Comparison of ENCODE assay signal across 13 cellular contexts in the genomic region with DNA sequence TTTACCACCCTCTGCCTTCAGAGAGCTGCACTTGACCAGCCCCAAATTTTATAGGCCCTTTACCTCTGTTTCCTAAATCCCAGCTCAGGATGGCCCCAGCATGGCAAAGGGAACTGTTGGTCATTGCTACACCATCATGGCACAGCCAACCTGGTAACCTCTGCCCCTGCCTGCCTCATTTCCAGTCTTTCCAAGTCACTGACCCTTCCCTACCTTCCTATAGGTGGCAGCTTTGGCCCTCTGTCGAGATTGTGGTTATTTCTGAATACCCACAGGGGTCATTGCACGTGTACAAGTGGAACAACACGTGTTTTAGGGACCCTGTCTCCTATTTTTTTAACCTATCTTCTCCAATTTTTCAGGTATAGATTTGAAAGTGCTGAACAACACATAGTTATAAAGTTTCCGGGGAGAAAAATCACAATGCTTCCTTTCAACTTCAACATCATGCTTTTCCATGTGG. TPM values are rescaled to one million over a fixed set of nuclear protein-coding genes. Genes with fewer than 3 reads are reported as not detected.
A peak's percentile ranks its signal among the peaks of the same experiment; 100 is the strongest.
DNase-seq lines count a peak whose midpoint lies in the region; ATAC-seq and TF ChIP-seq lines count a peak whose summit lies in the region.
"Had no signal": no experiment of that assay in that cellular context is flagged by ENCODE, and none has a peak within 500 bp of the region (broad histone marks: within the 10 kb centered on the region; RNA-seq: fewer than 3 reads in every experiment).

No MANE protein-coding gene starts in this region.

- peaks cover 36% of the 10 kb centered on the region for H3K27me3 Mint-ChIP-seq in activated T-helper 1 cell treated with anti-CD3 and anti-CD28 coated beads, Interleukin-12 subunit alpha, Interleukin-12 subunit beta, Interleukin-2, Interleukin-4 antibody, amounts not matched to agents 30 ng/mL and 10 ng/mL and 1 ng/mL, durations not matched to agents 14 hours and 24 hours and 36 hours (ENCODE audit: insufficient read depth)

- no peak overlapping the region for H3K27ac ChIP-seq in spleen

- DNase-seq in Caki2 (ENCODE audit: low read depth) = peak; percentile 31
- DNase-seq in HFF-Myc (ENCODE audit: extremely low read depth, low read depth) = no peak
- DNase-seq in activated T-helper 1 cell treated with anti-CD3 and anti-CD28 coated beads, Interleukin-12 subunit alpha, Interleukin-12 subunit beta, Interleukin-2, Interleukin-4 antibody, amounts not matched to agents 30 ng/mL and 10 ng/mL and 1 ng/mL, durations not matched to agents 14 hours and 24 hours and 36 hours (ENCODE audit: low spot score) = no peak
- DNase-seq in kidney glomerular epithelial cell (lab: John Stamatoyannopoulos, UW) = peak; percentile 9
- DNase-seq in epidermal melanocyte (ENCODE audit: insufficient read length, low spot score) = no peak
- no peak for DNase-seq in spleen
- DNase-seq: activated CD4-positive, alpha-beta T cell treated with anti-CD3 and anti-CD28 coated beads, Interleukin-2, amount 10 ng/mL, durations not matched to agents 7 days and 5 days; effector CD4-positive, alpha-beta T cell; naive thymus-derived CD4-positive, alpha-beta T cell; NCI-H187 had no signal

- H3K4me3 ChIP-seq in HFF-Myc (replicated peaks; ENCODE audit: low read depth, low read length) = peak overlapping the region; percentile 79
- H3K4me3 ChIP-seq in spleen = no peak overlapping the region

- no peak overlapping the region for H3K27ac Mint-ChIP-seq in activated T-helper 1 cell treated with anti-CD3 and anti-CD28 coated beads, Interleukin-12 subunit alpha, Interleukin-12 subunit beta, Interleukin-2, Interleukin-4 antibody, amounts not matched to agents 30 ng/mL and 10 ng/mL and 1 ng/mL, durations not matched to agents 14 hours and 24 hours and 36 hours
- H3K27ac Mint-ChIP-seq: activated CD4-positive, alpha-beta T cell treated with anti-CD3 and anti-CD28 coated beads, Interleukin-2, amount 10 ng/mL, durations not matched to agents 7 days and 5 days; activated naive CD4-positive, alpha-beta T cell treated with anti-CD3 and anti-CD28 coated beads, Interleukin-2, amount 50 U/mL, for 72 hours; naive thymus-derived CD4-positive, alpha-beta T cell had no signal

- H3K4me1 Mint-ChIP-seq in activated T-helper 1 cell treated with anti-CD3 and anti-CD28 coated beads, Interleukin-12 subunit alpha, Interleukin-12 subunit beta, Interleukin-2, Interleukin-4 antibody, amounts not matched to agents 30 ng/mL and 10 ng/mL and 1 ng/mL, durations not matched to agents 14 hours and 24 hours and 36 hours (ENCODE audit: low read depth) = peaks cover 3% of the 10 kb centered on the region

- ATAC-seq in esophagus mucosa (no peak), GM18505 (IDR thresholded peaks at IDR 0.05; ENCODE audit: unreplicated experiment) (no peak)
- ATAC-seq: activated naive CD4-positive, alpha-beta T cell treated with anti-CD3 and anti-CD28 coated beads, Interleukin-2, amount 50 U/mL, for 72 hours; naive thymus-derived CD4-positive, alpha-beta T cell had no signal

- intact Hi-C loops in activated T-helper 1 cell treated with anti-CD3 and anti-CD28 coated beads, Interleukin-12 subunit alpha, Interleukin-12 subunit beta, Interleukin-2, Interleukin-4 antibody, amounts not matched to agents 30 ng/mL and 10 ng/mL and 1 ng/mL, durations not matched to agents 14 hours and 24 hours and 36 hours (cut with micrococcal nuclease) = no loop called here
- intact Hi-C loops in spleen (cut with DNase I; ENCODE audit: low total_unique reads) = no loop called here

- H3K4me3 Mint-ChIP-seq in activated T-helper 1 cell treated with anti-CD3 and anti-CD28 coated beads, Interleukin-12 subunit alpha, Interleukin-12 subunit beta, Interleukin-2, Interleukin-4 antibody, amounts not matched to agents 30 ng/mL and 10 ng/mL and 1 ng/mL, durations not matched to agents 14 hours and 24 hours and 36 hours = peak overlapping the region; percentile 87

- peaks cover 2% of the 10 kb centered on the region for H3K36me3 Mint-ChIP-seq in activated T-helper 1 cell treated with anti-CD3 and anti-CD28 coated beads, Interleukin-12 subunit alpha, Interleukin-12 subunit beta, Interleukin-2, Interleukin-4 antibody, amounts not matched to agents 30 ng/mL and 10 ng/mL and 1 ng/mL, durations not matched to agents 14 hours and 24 hours and 36 hours (ENCODE audit: low read depth)
- H3K36me3 Mint-ChIP-seq: naive thymus-derived CD4-positive, alpha-beta T cell had no signal

- H3K9me3 ChIP-seq in spleen = no peaks in the 10 kb centered on the region

- no peak for TF ChIP-seq POLR2A in GM18505 (IDR thresholded peaks at IDR 0.05; ENCODE audit: borderline replicate concordance, extremely low read depth, insufficient read depth, insufficient read length)
- TF ChIP-seq POLR2A in spleen (IDR thresholded peaks at IDR 0.05) = no peak

- in situ Hi-C loops in Caki2 (cut with HindIII; ENCODE audit: low pct_unique_long_range_greater_than_20kb, low sequenced_read_pairs) = no loop called here

- peaks cover 0 to 29% (median 25%) of the 10 kb centered on the region in 6 donors for H3K4me1 ChIP-seq in spleen

- peaks cover 0 to 46% (median 20%) of the 10 kb centered on the region in 7 donors for H3K27me3 ChIP-seq in spleen (replicated peaks in 1 of 7)

- TF ChIP-seq CTCF in HFF-Myc (IDR thresholded peaks at IDR 0.05; ENCODE audit: low read depth, low read length, missing control alignments) = no peak
- TF ChIP-seq CTCF in spleen (IDR thresholded peaks at IDR 0.05 in 8 of 11, conservative IDR thresholded peaks at IDR 0.05 in 3 of 11) = no peak

- 56 to 61% (median 58%) methylated on average over 4 of the region's 4 CpGs for WGBS in spleen, 5 donors

- H3K36me3 ChIP-seq in spleen = no peaks in the 10 kb centered on the region

- no peaks in the 10 kb centered on the region for H3K9me3 Mint-ChIP-seq in activated T-helper 1 cell treated with anti-CD3 and anti-CD28 coated beads, Interleukin-12 subunit alpha, Interleukin-12 subunit beta, Interleukin-2, Interleukin-4 antibody, amounts not matched to agents 30 ng/mL and 10 ng/mL and 1 ng/mL, durations not matched to agents 14 hours and 24 hours and 36 hours
- H3K9me3 Mint-ChIP-seq: activated CD4-positive, alpha-beta T cell treated with anti-CD3 and anti-CD28 coated beads, Interleukin-2, amount 10 ng/mL, durations not matched to agents 7 days and 5 days; activated naive CD4-positive, alpha-beta T cell treated with anti-CD3 and anti-CD28 coated beads, Interleukin-2, amount 50 U/mL, for 72 hours; naive thymus-derived CD4-positive, alpha-beta T cell had no signal

RNA-seq across cellular contexts. Expression of gene GALNT18, which starts 2.8 kb away (rescaled TPM):
- total RNA-seq in Caki2 (2014; rRNA removed; shearing (Covaris generic); ENCODE audit: low replicate concordance) = 13.5 and 15.5 TPM in 2 replicates
- 5.3 and 5.7 TPM in 2 replicates for total RNA-seq in activated T-helper 1 cell treated with anti-CD3 and anti-CD28 coated beads, Interleukin-12 subunit alpha, Interleukin-12 subunit beta, Interleukin-2, Interleukin-4 antibody, amounts not matched to agents 30 ng/mL and 10 ng/mL and 1 ng/mL, durations not matched to agents 14 hours and 24 hours and 36 hours
- total RNA-seq in esophagus mucosa = 9.4 TPM
- total RNA-seq in spleen = 1 to 10 TPM; 1.7 to 6.9 (median 4.8) TPM
- polyA plus RNA-seq in spleen = 1 to 10 TPM in 2 of 3 donors, under 1 TPM in 1; 0.87 to 2.9 (median 2.3) TPM

Comparison
In these comparisons a context has a peak if more than half of its experiments do, and no peak if none do; other contexts are left out.
1. DNase-seq: peak in Caki2 (single experiment) and kidney glomerular epithelial cell (single experiment); none in HFF-Myc (single experiment), activated T-helper 1 cell treated with anti-CD3 and anti-CD28 coated beads, Interleukin-12 subunit alpha, Interleukin-12 subunit beta, Interleukin-2, Interleukin-4 antibody, amounts not matched to agents 30 ng/mL and 10 ng/mL and 1 ng/mL, durations not matched to agents 14 hours and 24 hours and 36 hours (single experiment), epidermal melanocyte (single experiment) and spleen (single experiment).